Comparison of ENCODE assay signal across 8 cellular contexts in genomic region chr12:71754461-71755145, GRCh38. TPM values are rescaled to one million over a fixed set of nuclear protein-coding genes. Genes with fewer than 3 reads are reported as not detected.
DNase-seq lines count a peak whose midpoint lies in the region; ATAC-seq and TF ChIP-seq lines count a peak whose summit lies in the region.

Gene RAB21, plus strand, starts transcription at chr12:71754863. Its CDS starts 267 bp downstream, at chr12:71755130.

- H3K79me1 ChIP-seq in trophoblast cell (ENCODE audit: low read length), result peaks cover 2% of the 10 kb centered on the region

- peak within 1 kb of the TSS; percentile 84 for H4K91ac ChIP-seq in trophoblast cell (ENCODE audit: low read depth, low read length)

- H4K12ac ChIP-seq in trophoblast cell (ENCODE audit: low read depth, low read length), result peak within 1 kb of the TSS; percentile 76

- H2AFZ ChIP-seq in trophoblast cell (ENCODE audit: insufficient read depth, low read length, poor library complexity), result peak within 1 kb of the TSS; percentile 77

- no CpG with 5 or more reads among the region's 56 CpGs for WGBS in trophoblast cell (ENCODE audit: extremely low coverage, insufficient coverage, insufficient read length)
- 1 to 10% methylated on average over 2 to 27 of the region's 56 CpGs for WGBS in transverse colon (ENCODE audit: low coverage in 1 of 2), 2 donors

- peak within 1 kb of the TSS; percentile 81 for H3K4ac ChIP-seq in trophoblast cell (ENCODE audit: low read depth, low read length)

- H3K27ac ChIP-seq in cardiac muscle cell, result peak within 1 kb of the TSS; percentile 98
- H3K27ac ChIP-seq in trophoblast cell (ENCODE audit: low read depth, low read length), result peak within 1 kb of the TSS; percentile 94
- peak within 1 kb of the TSS; percentile 95 to 98 (median 97) for H3K27ac ChIP-seq in transverse colon

- in situ Hi-C loops in transverse colon (cut with MboI; ENCODE audit: low pct_ligation_motif_present in 1 of 4, low pct_unique_long_range_greater_than_20kb in 1 of 4, low sequenced_read_pairs in 3 of 4), result loop anchor here in 1 of 4 donors (10.0 kb wide), 1 partner anchor 90 kb away; no protein-coding TSS in a partner anchor

- ATAC-seq in HG02798 (IDR thresholded peaks at IDR 0.05; ENCODE audit: poor library complexity, unreplicated experiment), result peak; percentile 94

- H3K27me3 ChIP-seq in adipocyte (replicated peaks; ENCODE audit: control insufficient read depth, insufficient read depth, low read length) (no peaks in the 10 kb centered on the region), cardiac muscle cell (no peaks in the 10 kb centered on the region), trophoblast cell (ENCODE audit: insufficient read depth, low read length) (no peaks in the 10 kb centered on the region), transverse colon (no peaks in the 10 kb centered on the region)

- H3K36me3 ChIP-seq in adipocyte (ENCODE audit: control insufficient read depth, insufficient read depth, low read length, severe bottlenecking) (peaks cover 14% of the 10 kb centered on the region), cardiac muscle cell (no peaks in the 10 kb centered on the region), trophoblast cell (ENCODE audit: control insufficient read depth in 1 of 2, insufficient read depth in 2 of 2, low read length in 2 of 2) (peaks cover 2% of the 10 kb centered on the region in 2 experiments), transverse colon (peaks cover 0 to 24% (median 0%) of the 10 kb centered on the region in 4 donors)

- peak within 1 kb of the TSS; percentile 59 for H2BK120ac ChIP-seq in trophoblast cell (ENCODE audit: insufficient read depth, low read length, poor library complexity)

- DNase-seq in NCI-H1436 (lab: John Stamatoyannopoulos, UW), result peak; percentile 96
- peak; percentile 99 for DNase-seq in T follicular helper cell (ENCODE audit: low read depth)
- DNase-seq in adipocyte (ENCODE audit: low read depth), result peak; percentile 100
- peak; percentile 98 to 99 for DNase-seq in cardiac muscle cell (ENCODE audit: low read depth in 1 of 2, low spot score in 1 of 2)
- peak; percentile 98 to 99 for DNase-seq in trophoblast cell
- peak; percentile 99 for DNase-seq in transverse colon

- no peak within 1 kb of the TSS for H3K23ac ChIP-seq in trophoblast cell (ENCODE audit: low read length)

- TF ChIP-seq EP300 in transverse colon (IDR thresholded peaks at IDR 0.05; ENCODE audit: low read depth), result no peak

- H2BK5ac ChIP-seq in trophoblast cell (ENCODE audit: low read depth, low read length, poor library complexity), result peak within 1 kb of the TSS; percentile 28

- peak within 1 kb of the TSS; percentile 81 for H3K18ac ChIP-seq in trophoblast cell (ENCODE audit: low read length)

- H2AK5ac ChIP-seq in trophoblast cell (ENCODE audit: low read length), result no peak within 1 kb of the TSS

- intact Hi-C loops in transverse colon (cut with DNase I; ENCODE audit: low total_unique reads), result no loop called here

- TF ChIP-seq CTCF in GM12875 (IDR thresholded peaks at IDR 0.05; ENCODE audit: borderline replicate concordance, insufficient read depth, low read depth, low read length), result peak; percentile 22; the same call in 1 of the 2 replicates
- peak; percentile 27 for TF ChIP-seq CTCF in cardiac muscle cell (IDR thresholded peaks at IDR 0.05; ENCODE audit: low read depth, low read length)
- TF ChIP-seq CTCF in transverse colon (IDR thresholded peaks at IDR 0.05), result peak; percentile 26 to 69 (median 40)

- H3K4me2 ChIP-seq in trophoblast cell (ENCODE audit: low read length), result peak within 1 kb of the TSS; percentile 98

- peaks cover 23% of the 10 kb centered on the region for H3K4me1 ChIP-seq in adipocyte (ENCODE audit: control insufficient read depth, insufficient read depth, low read length)
- peaks cover 2% of the 10 kb centered on the region for H3K4me1 ChIP-seq in cardiac muscle cell (ENCODE audit: low read depth)
- H3K4me1 ChIP-seq in trophoblast cell (ENCODE audit: control insufficient read depth in 1 of 2, insufficient read depth in 2 of 2, low read length in 2 of 2), result peaks cover 0 to 3% of the 10 kb centered on the region in 2 experiments
- peaks cover 6 to 28% (median 17%) of the 10 kb centered on the region in 4 donors for H3K4me1 ChIP-seq in transverse colon

- peak within 1 kb of the TSS; percentile 37 for H3K14ac ChIP-seq in trophoblast cell (ENCODE audit: low read length)

- no peak within 1 kb of the TSS for H2BK12ac ChIP-seq in trophoblast cell (ENCODE audit: low read length)

- H3K4me3 ChIP-seq in GM12875 (ENCODE audit: low read depth, low read length) (peak within 1 kb of the TSS; percentile 92), adipocyte (ENCODE audit: low read length) (peak within 1 kb of the TSS; percentile 92), cardiac muscle cell (peak within 1 kb of the TSS; percentile 91), trophoblast cell (ENCODE audit: low read depth, low read length) (peak within 1 kb of the TSS; percentile 99), transverse colon (peak within 1 kb of the TSS; percentile 72 to 92 (median 82))

- peaks cover 18% of the 10 kb centered on the region for H3K79me2 ChIP-seq in trophoblast cell (ENCODE audit: control insufficient read depth, insufficient read depth, low read length, poor library complexity)

- peaks cover 13% of the 10 kb centered on the region for H3K9me3 ChIP-seq in adipocyte (ENCODE audit: control insufficient read depth, low read length)
- H3K9me3 ChIP-seq in cardiac muscle cell (ENCODE audit: low read depth), result no peaks in the 10 kb centered on the region
- no peaks in the 10 kb centered on the region for H3K9me3 ChIP-seq in trophoblast cell (ENCODE audit: insufficient read depth, low read depth, low read length)
- peaks cover 3 to 14% of the 10 kb centered on the region in 2 donors for H3K9me3 ChIP-seq in transverse colon

- peak within 1 kb of the TSS; percentile 90 for H3K9ac ChIP-seq in adipocyte (ENCODE audit: low read length)
- H3K9ac ChIP-seq in trophoblast cell (ENCODE audit: low read length), result peak within 1 kb of the TSS; percentile 98

- TF ChIP-seq POLR2A in transverse colon (IDR thresholded peaks at IDR 0.05), result peak; percentile 90

- H4K8ac ChIP-seq in trophoblast cell (ENCODE audit: low read depth, low read length), result peak within 1 kb of the TSS; percentile 89

RNA-seq across cellular contexts. Expression of gene RAB21, which starts in this region (rescaled TPM):
- total RNA-seq in cardiac muscle cell, result 16.7 and 21.8 TPM in 2 replicates
- 60.3 and 67.6 TPM in 2 replicates for polyA plus RNA-seq in cardiac muscle cell
- 39.0 and 39.6 TPM in 2 replicates for polyA plus RNA-seq in trophoblast cell (2013)
- total RNA-seq in transverse colon, result 10 to 100 TPM; 15.9 to 48.4 (median 29.9) TPM

Comparison
In these comparisons a context has a peak if more than half of its experiments do, and no peak if none do; other contexts are left out.
1. Peak in every context shown above with its lines: DNase-seq, ATAC-seq, H3K4me3 ChIP-seq and H3K27ac ChIP-seq.